Comparison of ENCODE assay signal across 12 cellular contexts in genomic region chr5:54904425-54904824, GRCh38.
DNase-seq lines count a peak whose midpoint lies in the region; ATAC-seq, FAIRE-seq and TF ChIP-seq lines count a peak whose summit lies in the region.
"Had no signal": no experiment of that assay in that cellular context is flagged by ENCODE, and none has a peak within 500 bp of the region (broad histone marks: within the 10 kb centered on the region; RNA-seq: fewer than 3 reads in every experiment).

No MANE protein-coding gene starts in this region.

- peak in 1 of 2 donors; percentile 56 for TF ChIP-seq RAD21 in liver (IDR thresholded peaks at IDR 0.05)

- peak; percentile 69 for TF ChIP-seq CTCF in KMS-11 (conservative IDR thresholded peaks at IDR 0.05; ENCODE audit: low read depth, low read length)
- TF ChIP-seq CTCF in liver (IDR thresholded peaks at IDR 0.05; ENCODE audit: low read depth, low read length, missing input control), result peak; percentile 13

- H3K4me1 ChIP-seq in KMS-11 (ENCODE audit: low read depth, poor library complexity, severe bottlenecking) (peaks cover 69% of the 10 kb centered on the region), liver (ENCODE audit: control insufficient read depth in 4 of 4, insufficient read depth in 4 of 4, low read length in 3 of 4) (no peaks in the 10 kb centered on the region), small intestine (ENCODE audit: control insufficient read depth in 2 of 2, insufficient read depth in 1 of 2, low read depth in 1 of 2, low read length in 1 of 2) (no peaks in the 10 kb centered on the region)
- H3K4me1 ChIP-seq: thyroid gland had no signal

- H3K27me3 ChIP-seq in KMS-11 (ENCODE audit: insufficient read depth, low read depth) (no peaks in the 10 kb centered on the region), liver (ENCODE audit: control insufficient read depth in 4 of 4, insufficient read depth in 4 of 4, low read length in 3 of 4) (peaks cover 0 to 3% (median 0%) of the 10 kb centered on the region in 4 donors), small intestine (ENCODE audit: control insufficient read depth in 2 of 2, insufficient read depth in 2 of 2, low read length in 2 of 2) (no peaks in the 10 kb centered on the region)
- H3K27me3 ChIP-seq: thyroid gland had no signal

- no peak overlapping the region for H3K27ac ChIP-seq in KMS-11
- no peak overlapping the region for H3K27ac ChIP-seq in liver (ENCODE audit: low read depth in 1 of 2, low read length in 2 of 2)
- no peak overlapping the region for H3K27ac ChIP-seq in small intestine (ENCODE audit: low read depth in 1 of 2, low read length in 1 of 2)
- H3K27ac ChIP-seq: thyroid gland had no signal

- DNase-seq in DMS53 (lab: John Stamatoyannopoulos, UW) (peak; percentile 58), astrocyte of the hippocampus (ENCODE audit: low read depth, low spot score) (peak; percentile 72), small intestine (no peak), activated gamma-delta T cell (lab: John Stamatoyannopoulos, UW) (no peak)
- DNase-seq: activated CD4-positive, alpha-beta T cell treated with anti-CD3 and anti-CD28 coated beads for 4 hours; thyroid gland had no signal

- no peaks in the 10 kb centered on the region for H4K20me1 ChIP-seq in KMS-11 (ENCODE audit: insufficient read depth)

- 50% methylated on average over 2 of the region's 2 CpGs for WGBS in liver
- WGBS in small intestine, 3 donors, result 58 to 73% (median 64%) methylated on average over 2 of the region's 2 CpGs

- no peaks in the 10 kb centered on the region for H3K36me3 ChIP-seq in KMS-11 (ENCODE audit: insufficient read depth)
- H3K36me3 ChIP-seq in liver (ENCODE audit: control insufficient read depth in 4 of 4, insufficient read depth in 3 of 4, low read depth in 1 of 4, low read length in 3 of 4), result no peaks in the 10 kb centered on the region
- no peaks in the 10 kb centered on the region for H3K36me3 ChIP-seq in small intestine (ENCODE audit: control insufficient read depth in 2 of 2, insufficient read depth in 2 of 2, low read length in 2 of 2)
- H3K36me3 ChIP-seq: thyroid gland had no signal

- no peak for ATAC-seq in GM19463 (IDR thresholded peaks at IDR 0.05; ENCODE audit: unreplicated experiment)
- ATAC-seq in HG03196 (IDR thresholded peaks at IDR 0.05; ENCODE audit: unreplicated experiment), result no peak
- ATAC-seq: sciatic nerve had no signal

- H3K79me2 ChIP-seq in KMS-11 (ENCODE audit: insufficient read depth, low read depth), result no peaks in the 10 kb centered on the region

- FAIRE-seq in small intestine (lab: Jason Lieb, UNC), result no peak
- FAIRE-seq: endometrium had no signal

- H3K4me2 ChIP-seq in KMS-11, result peak overlapping the region; percentile 62; the same call in 1 of the 2 replicates

- H3K4me3 ChIP-seq in KMS-11 (IDR thresholded peaks at IDR 0.05; ENCODE audit: insufficient read depth, low read depth, low read length) (no peak overlapping the region), liver (ENCODE audit: low read depth in 1 of 3, low read length in 3 of 3) (no peak overlapping the region), small intestine (ENCODE audit: low read depth in 1 of 2, low read length in 2 of 2) (no peak overlapping the region)
- H3K4me3 ChIP-seq: thyroid gland had no signal

- H3K9ac ChIP-seq in KMS-11, result no peak overlapping the region
- H3K9ac ChIP-seq in liver (ENCODE audit: low read depth in 1 of 2, low read length in 2 of 2), result no peak overlapping the region

- H2AFZ ChIP-seq in KMS-11 (ENCODE audit: low read depth), result no peak overlapping the region

- H3K9me3 ChIP-seq in liver (ENCODE audit: control insufficient read depth in 4 of 4, low read length in 3 of 4) (no peaks in the 10 kb centered on the region), small intestine (ENCODE audit: control insufficient read depth, low read depth) (no peaks in the 10 kb centered on the region)
- H3K9me3 ChIP-seq: thyroid gland had no signal

TF ChIP-seq in liver, 16 proteins besides CTCF, POLR2A, EP300 and RAD21:
- TF ChIP-seq NR2F2 (IDR thresholded peaks at IDR 0.05) (no peak), FOXA1 (IDR thresholded peaks at IDR 0.05) (no peak), EGR1 (IDR thresholded peaks at IDR 0.05; ENCODE audit: low read depth in 2 of 2) (no peak), ATF3 (IDR thresholded peaks at IDR 0.05) (no peak), HNF4A (conservative IDR thresholded peaks at IDR 0.05) (no peak)

Comparison
In these comparisons a context has a peak if more than half of its experiments do, and no peak if none do; other contexts are left out.
1. DNase-seq: peak in DMS53 (single experiment) and astrocyte of the hippocampus (single experiment); none in small intestine (single experiment) and activated gamma-delta T cell (single experiment).